ENCODE assay signal across 28 cellular contexts in genomic region chr3:181432992-181433391, GRCh38.
"Had no signal": no experiment of that assay in that cellular context is flagged by ENCODE, and none has a peak within 500 bp of the region (broad histone marks: within the 10 kb centered on the region; RNA-seq: fewer than 3 reads in every experiment).

No MANE protein-coding gene starts in this region.

- FAIRE-seq: colon, endometrium, islet of Langerhans, keratinocyte had no signal

- H3K36me3 ChIP-seq: esophagus squamous epithelium, gastrocnemius medialis, heart right ventricle, left lung, lower lobe of right lung had no signal

- H3K27ac ChIP-seq: coronary artery, epithelial cell of prostate, esophagus squamous epithelium, gastrocnemius medialis, heart right ventricle, left lung, lower lobe of right lung had no signal

- H3K4me3 ChIP-seq: coronary artery, dorsolateral prefrontal cortex, esophagus squamous epithelium, gastrocnemius medialis, heart right ventricle, left lung, lower lobe of right lung, mucosa of descending colon had no signal

- ATAC-seq: effector memory CD8-positive, alpha-beta T cell; esophagus mucosa; gastrocnemius medialis; heart right ventricle; left cardiac atrium; left lung; left ventricle myocardium superior; lower lobe of right lung; mucosa of descending colon had no signal

- DNase-seq: dermis blood vessel endothelial cell; dorsolateral prefrontal cortex; effector CD4-positive, alpha-beta T cell; effector memory CD8-positive, alpha-beta T cell; endodermal cell; erythroblast; esophagus squamous epithelium; foreskin fibroblast; foreskin melanocyte; gastrocnemius medialis; glutamatergic neuron; head of caudate nucleus; heart right ventricle; hippocampal formation; left cardiac atrium; left lung; left ventricle myocardium superior; lower lobe of right lung; mesenchymal stem cell; mucosa of descending colon; naive B cell had no signal

- H3K4me1 ChIP-seq: esophagus squamous epithelium, gastrocnemius medialis, heart right ventricle, left lung, lower lobe of right lung had no signal

- H3K27me3 ChIP-seq: dorsolateral prefrontal cortex, esophagus squamous epithelium, gastrocnemius medialis, heart right ventricle, left lung had no signal

- H3K9me3 ChIP-seq: esophagus squamous epithelium, gastrocnemius medialis, heart right ventricle, left lung, lower lobe of right lung, mucosa of descending colon had no signal
